Comparison of ENCODE assay signal across 22 cellular contexts in genomic region chr9:99020786-99021436, GRCh38.
A peak's percentile ranks its signal among the peaks of the same experiment; 100 is the strongest.
DNase-seq lines count a peak whose midpoint lies in the region; ATAC-seq and TF ChIP-seq lines count a peak whose summit lies in the region.
"Had no signal": no experiment of that assay in that cellular context is flagged by ENCODE, and none has a peak within 500 bp of the region (broad histone marks: within the 10 kb centered on the region; RNA-seq: fewer than 3 reads in every experiment).

No MANE protein-coding gene starts in this region.

- H3F3A ChIP-seq in GM23248 (ENCODE audit: insufficient read depth) = peaks cover 28% of the 10 kb centered on the region

- no peak for TF ChIP-seq EP300 in gastroesophageal sphincter (IDR thresholded peaks at IDR 0.05)

- H3K4me1 ChIP-seq in GM23248 (ENCODE audit: insufficient read depth) (peaks cover 19% of the 10 kb centered on the region), RWPE2 (ENCODE audit: insufficient read depth, poor library complexity, severe bottlenecking) (peaks cover 12% of the 10 kb centered on the region), gastroesophageal sphincter (peaks cover 0 to 28% (median 5%) of the 10 kb centered on the region in 3 donors)
- H3K4me1 ChIP-seq: BE2C, HAP-1, lower lobe of right lung had no signal

- no peak for TF ChIP-seq POLR2A in gastroesophageal sphincter (IDR thresholded peaks at IDR 0.05)

- no peak overlapping the region for H3K4me3 ChIP-seq in GM23248
- H3K4me3 ChIP-seq in RWPE2 (ENCODE audit: severe bottlenecking) = no peak overlapping the region
- no peak overlapping the region for H3K4me3 ChIP-seq in gastroesophageal sphincter
- H3K4me3 ChIP-seq: HAP-1, lower lobe of right lung had no signal

- H4K20me1 ChIP-seq in GM23248 (ENCODE audit: insufficient read depth) = no peaks in the 10 kb centered on the region

- WGBS in GM23248 (ENCODE audit: low coverage in 1 of 2, low lambda C conversion rate in 2 of 2, missing lambda C conversion rate in 2 of 2), 2 experiments = 98 to 100% methylated on average over 8 of the region's 8 CpGs
- WGBS in gastroesophageal sphincter (ENCODE audit: low coverage in 1 of 2), 2 donors = 86 to 100% methylated on average over 1 to 3 of the region's 8 CpGs

- peak overlapping the region; percentile 29 for H3K27ac Mint-ChIP-seq in stimulated activated effector memory CD8-positive, alpha-beta T cell treated with anti-CD3 and anti-CD28 coated beads, Interleukin-12 subunit alpha, Interleukin-12 subunit beta, amount 100 ng/mL, for 72 hours
- H3K27ac Mint-ChIP-seq: activated T-helper 2 cell treated with anti-CD3 and anti-CD28 coated beads, Interferon-gamma antibody, Interleukin-2, Interleukin-4, amounts not matched to agents 10 μg/mL and 5 μg/mL and 100 μg/mL, durations not matched to agents 14 hours and 24 hours and 36 hours; type B pancreatic cell had no signal

- no peaks in the 10 kb centered on the region for H3K9me3 Mint-ChIP-seq in stimulated activated effector memory CD8-positive, alpha-beta T cell treated with anti-CD3 and anti-CD28 coated beads, Interleukin-12 subunit alpha, Interleukin-12 subunit beta, amount 100 ng/mL, for 72 hours
- H3K9me3 Mint-ChIP-seq: activated T-helper 2 cell treated with anti-CD3 and anti-CD28 coated beads, Interferon-gamma antibody, Interleukin-2, Interleukin-4, amounts not matched to agents 10 μg/mL and 5 μg/mL and 100 μg/mL, durations not matched to agents 14 hours and 24 hours and 36 hours; immature natural killer cell; type B pancreatic cell had no signal

- TF ChIP-seq CTCF in RWPE2 (IDR thresholded peaks at IDR 0.05; ENCODE audit: poor library complexity, severe bottlenecking) = no peak
- no peak for TF ChIP-seq CTCF in gastroesophageal sphincter (IDR thresholded peaks at IDR 0.05)

- H3K4me3 Mint-ChIP-seq in stimulated activated effector memory CD8-positive, alpha-beta T cell treated with anti-CD3 and anti-CD28 coated beads, Interleukin-12 subunit alpha, Interleukin-12 subunit beta, amount 100 ng/mL, for 72 hours = no peak overlapping the region
- H3K4me3 Mint-ChIP-seq: immature natural killer cell, type B pancreatic cell had no signal

- peak overlapping the region; percentile 70; the same call in 1 of the 2 replicates for H3K9ac ChIP-seq in GM23248

- in situ Hi-C loops in GM23248 (cut with MboI) = loop anchor here (25.0 kb wide), 1 partner anchor 116 kb away; no protein-coding TSS in a partner anchor

- peaks cover 13% of the 10 kb centered on the region for H3K4me1 Mint-ChIP-seq in stimulated activated effector memory CD8-positive, alpha-beta T cell treated with anti-CD3 and anti-CD28 coated beads, Interleukin-12 subunit alpha, Interleukin-12 subunit beta, amount 100 ng/mL, for 72 hours

- H3K27me3 ChIP-seq in GM23248 (replicated peaks; ENCODE audit: insufficient read depth) (no peaks in the 10 kb centered on the region), RWPE2 (ENCODE audit: insufficient read depth, poor library complexity, severe bottlenecking) (no peaks in the 10 kb centered on the region), gastroesophageal sphincter (no peaks in the 10 kb centered on the region)
- H3K27me3 ChIP-seq: BE2C had no signal

- H3K36me3 ChIP-seq in GM23248 (ENCODE audit: low read depth) (no peaks in the 10 kb centered on the region), RWPE2 (ENCODE audit: low read depth) (no peaks in the 10 kb centered on the region), gastroesophageal sphincter (peaks cover 0 to 96% of the 10 kb centered on the region in 2 donors)
- H3K36me3 ChIP-seq: BE2C, HAP-1, lower lobe of right lung had no signal

- no peaks in the 10 kb centered on the region for H3K9me2 ChIP-seq in GM23248 (ENCODE audit: insufficient read depth)

- H3K36me3 Mint-ChIP-seq in stimulated activated effector memory CD8-positive, alpha-beta T cell treated with anti-CD3 and anti-CD28 coated beads, Interleukin-12 subunit alpha, Interleukin-12 subunit beta, amount 100 ng/mL, for 72 hours = no peaks in the 10 kb centered on the region
- H3K36me3 Mint-ChIP-seq: immature natural killer cell, type B pancreatic cell had no signal

- H3K79me2 ChIP-seq in GM23248 (ENCODE audit: insufficient read depth) = no peaks in the 10 kb centered on the region

- ATAC-seq in RWPE2 (ENCODE audit: low read depth) (no peak), gastroesophageal sphincter (no peak)
- no peak for ATAC-seq in stimulated activated effector memory CD8-positive, alpha-beta T cell treated with anti-CD3 and anti-CD28 coated beads, Interleukin-12 subunit alpha, Interleukin-12 subunit beta, amount 100 ng/mL, for 72 hours

- no peak for DNase-seq in GM23248
- DNase-seq in RWPE2 (ENCODE audit: low spot score) = no peak
- DNase-seq in stimulated activated effector memory CD8-positive, alpha-beta T cell treated with anti-CD3 and anti-CD28 coated beads, Interleukin-12 subunit alpha, Interleukin-12 subunit beta, amount 100 ng/mL, for 72 hours (ENCODE audit: low spot score in 2 of 2) = no peak
- no peak for DNase-seq in Kasumi-1 (lab: John Stamatoyannopoulos, UW)
- DNase-seq in pons (ENCODE audit: low spot score) = no peak
- no peak for DNase-seq in activated gamma-delta T cell (lab: John Stamatoyannopoulos, UW)
- DNase-seq: activated CD4-positive, alpha-beta T cell treated with anti-CD3 and anti-CD28 coated beads for 4 hours; BE2C; erythroblast; immature natural killer cell; Karpas-422; lower lobe of right lung; NCI-H1092; NCI-H2029; NCI-H226; NCI-H82; OCI-M1; SHP77 treated with DMSO at 0.1 percent for 48 hours had no signal

- H3K27ac ChIP-seq in GM23248 (peak overlapping the region; percentile 95), RWPE2 (ENCODE audit: poor library complexity, severe bottlenecking) (peak overlapping the region; percentile 60), gastroesophageal sphincter (peak overlapping the region in 3 of 4 donors; percentile 61 to 69 (median 67))
- H3K27ac ChIP-seq: lower lobe of right lung had no signal

- no peak overlapping the region for H2AFZ ChIP-seq in GM23248

- peak overlapping the region; percentile 54 for H3K4me2 ChIP-seq in GM23248 (ENCODE audit: unreplicated experiment)

- H3K9me3 ChIP-seq in GM23248 (ENCODE audit: low read depth) (no peaks in the 10 kb centered on the region), RWPE2 (ENCODE audit: severe bottlenecking) (no peaks in the 10 kb centered on the region), gastroesophageal sphincter (no peaks in the 10 kb centered on the region)
- H3K9me3 ChIP-seq: BE2C, HAP-1, lower lobe of right lung had no signal
